1 cellular context compared by ENCODE assay signal in the genomic region with DNA sequence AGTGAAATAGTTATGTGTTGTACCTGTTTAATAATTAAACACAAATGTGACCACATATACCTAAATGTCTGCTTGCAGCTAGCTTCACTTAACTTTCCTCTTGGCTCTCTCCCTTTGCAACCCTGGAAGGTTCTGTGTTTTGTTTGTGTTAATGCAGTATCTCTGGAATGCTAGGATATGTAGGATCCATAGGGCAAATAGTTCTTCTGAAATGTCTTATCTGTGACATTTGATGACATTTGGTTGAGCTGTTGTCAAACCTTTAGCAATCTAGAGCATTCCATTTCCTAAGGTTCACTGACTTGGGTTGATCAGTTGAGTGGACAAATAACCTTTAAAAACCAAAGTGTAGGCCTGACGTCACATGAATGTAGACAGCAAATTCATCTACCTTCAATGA.
TF ChIP-seq lines count a peak whose summit lies in the region.

No MANE protein-coding gene starts in this region.

TF ChIP-seq in IMR-90, 13 proteins besides CTCF, POLR2A, EP300 and RAD21 (continued from another document):
- TF ChIP-seq MXI1 (IDR thresholded peaks at IDR 0.05; ENCODE audit: borderline replicate concordance, low read depth, low read length) = no peak
TF ChIP-seq in IMR-90: peak in this region for 0.
